Comparison of ENCODE assay signal across 23 cellular contexts in genomic region chr22:26417406-26417805, GRCh38. TPM values are rescaled to one million over a fixed set of nuclear protein-coding genes. Genes with fewer than 3 reads are reported as not detected.
DNase-seq lines count a peak whose midpoint lies in the region; ATAC-seq and TF ChIP-seq lines count a peak whose summit lies in the region.
"Had no signal": no experiment of that assay in that cellular context is flagged by ENCODE, and none has a peak within 500 bp of the region (broad histone marks: within the 10 kb centered on the region; RNA-seq: fewer than 3 reads in every experiment).

No MANE protein-coding gene starts in this region.

- peaks cover 53% of the 10 kb centered on the region for H3K27me3 Mint-ChIP-seq in activated CD8-positive, alpha-beta memory T cell treated with anti-CD3 and anti-CD28 coated beads, Interleukin-2, amount 10 ng/mL, durations not matched to agents 7 days and 5 days
- H3K27me3 Mint-ChIP-seq in activated T-helper 17 cell treated with anti-CD3 and anti-CD28 coated beads, Interleukin-2, amount 50 U/mL, for 72 hours, result peaks cover 17% of the 10 kb centered on the region

- intact Hi-C loops in psoas muscle (cut with DNase I), result no loop called here

- WGBS in psoas muscle, 3 donors, result 66 to 87% (median 76%) methylated on average over 3 of the region's 3 CpGs

- no peak overlapping the region for H3K4me3 ChIP-seq in psoas muscle
- H3K4me3 ChIP-seq: left ventricle myocardium inferior, spleen had no signal

- H3K27ac ChIP-seq in psoas muscle, result no peak overlapping the region
- H3K27ac ChIP-seq: left ventricle myocardium inferior, spleen had no signal

- H3K36me3 Mint-ChIP-seq in activated CD8-positive, alpha-beta memory T cell treated with anti-CD3 and anti-CD28 coated beads, Interleukin-2, amount 10 ng/mL, durations not matched to agents 7 days and 5 days, result no peaks in the 10 kb centered on the region
- no peaks in the 10 kb centered on the region for H3K36me3 Mint-ChIP-seq in activated T-helper 17 cell treated with anti-CD3 and anti-CD28 coated beads, Interleukin-2, amount 50 U/mL, for 72 hours (ENCODE audit: low read depth)
- H3K36me3 Mint-ChIP-seq: brain; CD8-positive, alpha-beta T cell; naive thymus-derived CD4-positive, alpha-beta T cell had no signal

- DNase-seq in activated CD8-positive, alpha-beta memory T cell treated with anti-CD3 and anti-CD28 coated beads, Interleukin-2, amount 10 ng/mL, durations not matched to agents 7 days and 5 days, result no peak
- no peak for DNase-seq in activated CD8-positive, alpha-beta memory T cell treated with anti-CD3 and anti-CD28 coated beads, Interleukin-2, amount 50 U/mL, for 4 hours
- no peak for DNase-seq in omental fat pad (ENCODE audit: low spot score)
- DNase-seq in superior temporal gyrus (ENCODE audit: extremely low spot score), result no peak
- no peak for DNase-seq in psoas muscle
- DNase-seq in NCI-H446 (lab: John Stamatoyannopoulos, UW), result no peak
- no peak for DNase-seq in NCI-H1436 treated with DMSO at 0.1 percent for 48 hours (lab: John Stamatoyannopoulos, UW)
- DNase-seq: 8988T; activated CD4-positive, alpha-beta T cell treated with anti-CD3 and anti-CD28 coated beads for 4 hours; activated CD8-positive, alpha-beta memory T cell treated with anti-CD3 and anti-CD28 coated beads for 24 hours; activated gamma-delta T cell treated with Interleukin-2 at 50 U/mL for 16 hours; activated T-cell treated with anti-CD3 and anti-CD28 coated beads, Interleukin-2, amount 50 U/mL, for 24 hours; CD8-positive, alpha-beta T cell; DMS153; left ventricle myocardium inferior; midbrain; MM.1S; naive thymus-derived CD4-positive, alpha-beta T cell; NCI-H2081; NCI-H774; spleen had no signal

- peak overlapping the region; percentile 24 for H3K27ac Mint-ChIP-seq in activated CD8-positive, alpha-beta memory T cell treated with anti-CD3 and anti-CD28 coated beads, Interleukin-2, amount 10 ng/mL, durations not matched to agents 7 days and 5 days
- no peak overlapping the region for H3K27ac Mint-ChIP-seq in activated T-helper 17 cell treated with anti-CD3 and anti-CD28 coated beads, Interleukin-2, amount 50 U/mL, for 72 hours
- H3K27ac Mint-ChIP-seq: activated T-cell treated with anti-CD3 and anti-CD28 coated beads, Interleukin-2, amount 50 U/mL, for 24 hours; brain; CD8-positive, alpha-beta T cell; naive thymus-derived CD4-positive, alpha-beta T cell had no signal

- CTCF ChIA-PET in activated CD8-positive, alpha-beta memory T cell treated with anti-CD3 and anti-CD28 coated beads, Interleukin-2, amount 10 ng/mL, durations not matched to agents 7 days and 5 days (lab: Charles Lee), result no interaction called here

- no peak overlapping the region for H3K4me3 Mint-ChIP-seq in activated CD8-positive, alpha-beta memory T cell treated with anti-CD3 and anti-CD28 coated beads, Interleukin-2, amount 10 ng/mL, durations not matched to agents 7 days and 5 days
- H3K4me3 Mint-ChIP-seq in activated T-helper 17 cell treated with anti-CD3 and anti-CD28 coated beads, Interleukin-2, amount 50 U/mL, for 72 hours, result no peak overlapping the region
- H3K4me3 Mint-ChIP-seq: activated T-cell treated with anti-CD3 and anti-CD28 coated beads, Interleukin-2, amount 50 U/mL, for 24 hours; brain; CD8-positive, alpha-beta T cell; naive thymus-derived CD4-positive, alpha-beta T cell had no signal

- no peaks in the 10 kb centered on the region for H3K9me3 Mint-ChIP-seq in activated CD8-positive, alpha-beta memory T cell treated with anti-CD3 and anti-CD28 coated beads, Interleukin-2, amount 10 ng/mL, durations not matched to agents 7 days and 5 days (ENCODE audit: low read depth)
- no peaks in the 10 kb centered on the region for H3K9me3 Mint-ChIP-seq in activated T-helper 17 cell treated with anti-CD3 and anti-CD28 coated beads, Interleukin-2, amount 50 U/mL, for 72 hours
- H3K9me3 Mint-ChIP-seq: activated T-cell treated with anti-CD3 and anti-CD28 coated beads, Interleukin-2, amount 50 U/mL, for 24 hours had no signal

- H3K36me3 ChIP-seq in psoas muscle (ENCODE audit: insufficient read depth in 1 of 2, low read depth in 1 of 2), result no peaks in the 10 kb centered on the region
- H3K36me3 ChIP-seq: left ventricle myocardium inferior, spleen had no signal

- no peaks in the 10 kb centered on the region for H3K4me1 ChIP-seq in psoas muscle
- H3K4me1 ChIP-seq: left ventricle myocardium inferior, spleen had no signal

- peaks cover 2% of the 10 kb centered on the region for H3K4me1 Mint-ChIP-seq in activated CD8-positive, alpha-beta memory T cell treated with anti-CD3 and anti-CD28 coated beads, Interleukin-2, amount 10 ng/mL, durations not matched to agents 7 days and 5 days
- no peaks in the 10 kb centered on the region for H3K4me1 Mint-ChIP-seq in activated T-helper 17 cell treated with anti-CD3 and anti-CD28 coated beads, Interleukin-2, amount 50 U/mL, for 72 hours

- peaks cover 0 to 33% (median 6%) of the 10 kb centered on the region in 3 donors for H3K27me3 ChIP-seq in psoas muscle (ENCODE audit: insufficient read depth in 3 of 3, low read length in 2 of 3)

- H3K9me3 ChIP-seq in psoas muscle, result no peaks in the 10 kb centered on the region

- ATAC-seq in activated CD8-positive, alpha-beta memory T cell treated with anti-CD3 and anti-CD28 coated beads, Interleukin-2, amount 10 ng/mL, durations not matched to agents 7 days and 5 days, result no peak
- ATAC-seq in activated T-helper 17 cell treated with anti-CD3 and anti-CD28 coated beads, Interleukin-2, amount 50 U/mL, for 72 hours (replicated peaks), result peak; percentile 39
- ATAC-seq in omental fat pad (ENCODE audit: low FRiP score) (peak; percentile 19), psoas muscle (no peak)
- ATAC-seq: CD8-positive, alpha-beta T cell; naive thymus-derived CD4-positive, alpha-beta T cell had no signal

- TF ChIP-seq CTCF in omental fat pad (IDR thresholded peaks at IDR 0.05), result no peak
- no peak for TF ChIP-seq CTCF in psoas muscle (IDR thresholded peaks at IDR 0.05)

RNA-seq across cellular contexts. Expression of gene ASPHD2, which starts 11.7 kb away (rescaled TPM):
- 10 to 100 TPM; 15.3 to 17.0 TPM for total RNA-seq in activated CD8-positive, alpha-beta memory T cell treated with anti-CD3 and anti-CD28 coated beads, Interleukin-2, amount 10 ng/mL, durations not matched to agents 7 days and 5 days
- 10 to 100 TPM; 13.2 to 20.2 TPM for total RNA-seq in activated T-helper 17 cell treated with anti-CD3 and anti-CD28 coated beads, Interleukin-2, amount 50 U/mL, for 72 hours
- 1 to 10 TPM in 2 of 4 donors, under 1 TPM in 2; 0.32 to 2.0 (median 0.95) TPM for total RNA-seq in omental fat pad
- total RNA-seq in psoas muscle, result under 1 TPM in 3 of 4 donors, not detected in 1; 0.08 to 0.24 (median 0.20) TPM
- polyA plus RNA-seq in psoas muscle, result under 1 TPM; 0.04 to 0.38 (median 0.07) TPM

Comparison
In these comparisons a context has a peak if more than half of its experiments do, and no peak if none do; other contexts are left out.
1. ATAC-seq: peak in activated T-helper 17 cell treated with anti-CD3 and anti-CD28 coated beads, Interleukin-2, amount 50 U/mL, for 72 hours (single experiment) and omental fat pad (single experiment); none in activated CD8-positive, alpha-beta memory T cell treated with anti-CD3 and anti-CD28 coated beads, Interleukin-2, amount 10 ng/mL, durations not matched to agents 7 days and 5 days (single experiment) and psoas muscle (0 of 4).
2. RNA of gene ASPHD2, which starts 11.7 kb away (total RNA-seq): 13.2 to 20.2 TPM in activated T-helper 17 cell treated with anti-CD3 and anti-CD28 coated beads, Interleukin-2, amount 50 U/mL, for 72 hours and 15.3 to 17.0 TPM in activated CD8-positive, alpha-beta memory T cell treated with anti-CD3 and anti-CD28 coated beads, Interleukin-2, amount 10 ng/mL, durations not matched to agents 7 days and 5 days; 0.32 to 2.0 TPM in omental fat pad and 0.08 to 0.24 TPM in psoas muscle; every median in the first group is over 4 times any median in the second.